Comparison of ENCODE assay signal across 10 cellular contexts in the genomic region with DNA sequence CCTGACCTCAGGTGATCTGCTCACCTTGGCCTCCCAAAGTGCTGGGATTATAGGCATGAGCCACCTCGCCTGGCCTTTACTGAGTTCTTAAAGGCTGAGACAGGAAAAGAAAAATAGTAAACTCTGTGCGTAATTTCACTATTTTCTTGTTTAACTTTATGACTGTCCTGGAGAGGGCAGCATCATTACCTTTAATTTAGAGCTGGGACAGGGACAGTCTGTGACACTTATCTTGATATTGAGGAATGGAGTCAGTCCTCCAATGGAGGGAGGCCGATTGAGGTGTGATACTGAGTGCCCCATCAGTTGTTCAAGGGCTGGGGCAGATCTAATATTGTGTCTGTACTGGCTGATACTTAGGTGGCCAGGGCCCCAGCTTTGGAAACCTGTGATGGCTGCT. TPM values are rescaled to one million over a fixed set of nuclear protein-coding genes. Genes with fewer than 3 reads are reported as not detected.
A peak's percentile ranks its signal among the peaks of the same experiment; 100 is the strongest.
DNase-seq lines count a peak whose midpoint lies in the region; ATAC-seq and TF ChIP-seq lines count a peak whose summit lies in the region.
"Had no signal": no experiment of that assay in that cellular context is flagged by ENCODE, and none has a peak within 500 bp of the region (broad histone marks: within the 10 kb centered on the region; RNA-seq: fewer than 3 reads in every experiment).

No MANE protein-coding gene starts in this region.

- no peaks in the 10 kb centered on the region for H3K9me3 ChIP-seq in PC-9 (ENCODE audit: insufficient read depth, low read depth)
- no peaks in the 10 kb centered on the region for H3K9me3 ChIP-seq in hepatocyte (ENCODE audit: low read depth)
- no peaks in the 10 kb centered on the region for H3K9me3 ChIP-seq in heart left ventricle
- no peaks in the 10 kb centered on the region for H3K9me3 ChIP-seq in thyroid gland
- H3K9me3 ChIP-seq: breast epithelium had no signal

- no peaks in the 10 kb centered on the region for H3K9me2 ChIP-seq in PC-9 (ENCODE audit: insufficient read depth)
- no peaks in the 10 kb centered on the region for H3K9me2 ChIP-seq in hepatocyte (replicated peaks; ENCODE audit: insufficient read depth)

- H3K27me3 ChIP-seq in PC-9 (ENCODE audit: insufficient read depth, low read depth) = no peaks in the 10 kb centered on the region
- no peaks in the 10 kb centered on the region for H3K27me3 ChIP-seq in hepatocyte
- H3K27me3 ChIP-seq in heart left ventricle = no peaks in the 10 kb centered on the region
- no peaks in the 10 kb centered on the region for H3K27me3 ChIP-seq in thyroid gland
- H3K27me3 ChIP-seq: breast epithelium had no signal

- H3K4me1 ChIP-seq in PC-9 (replicated peaks; ENCODE audit: insufficient read depth) (no peaks in the 10 kb centered on the region), hepatocyte (ENCODE audit: insufficient read depth) (no peaks in the 10 kb centered on the region), heart left ventricle (peaks cover 0 to 26% (median 0%) of the 10 kb centered on the region in 12 donors), thyroid gland (no peaks in the 10 kb centered on the region)
- H3K4me1 ChIP-seq: breast epithelium had no signal

- H3K4me2 ChIP-seq in PC-9 (no peak overlapping the region), hepatocyte (no peak overlapping the region)

- H2AFZ ChIP-seq in PC-9 = no peak overlapping the region
- no peak overlapping the region for H2AFZ ChIP-seq in hepatocyte

- intact Hi-C loops in PC-9 (cut with micrococcal nuclease; ENCODE audit: unreplicated experiment) (loop anchor here (1.0 to 10.0 kb wide), 2 partner anchors 63 to 80 kb away; no protein-coding TSS in a partner anchor), heart left ventricle (cut with DNase I) (no loop called here), thyroid gland (cut with DNase I) (no loop called here)

- POLR2A ChIA-PET in PC-9 (lab: Charles Lee; ENCODE audit: unreplicated experiment) = interaction anchor here (0.7 kb wide), 1 partner anchor 38 kb away, joined by 8 read pairs; no protein-coding TSS in a partner anchor

- CTCF ChIA-PET in PC-9 (lab: Charles Lee) = no interaction called here

- BruUV-seq in PC-9 (replicated peaks; lab: Mats Ljungman, UMichigan) = no TSS peak

- ATAC-seq in HG02852 (IDR thresholded peaks at IDR 0.05; ENCODE audit: unreplicated experiment) = no peak
- no peak for ATAC-seq in heart left ventricle

- no peaks in the 10 kb centered on the region for H3F3A ChIP-seq in PC-9 (ENCODE audit: insufficient read depth, low read depth)

- no peak overlapping the region for H3K4me3 ChIP-seq in PC-9
- H3K4me3 ChIP-seq in hepatocyte = no peak overlapping the region
- no peak overlapping the region for H3K4me3 ChIP-seq in heart left ventricle
- H3K4me3 ChIP-seq in thyroid gland (replicated peaks in 1 of 3) = no peak overlapping the region
- H3K4me3 ChIP-seq: breast epithelium had no signal

- TF ChIP-seq POLR2A in heart left ventricle (IDR thresholded peaks at IDR 0.05) (no peak), thyroid gland (IDR thresholded peaks at IDR 0.05) (no peak)

- no peaks in the 10 kb centered on the region for H3K36me3 ChIP-seq in PC-9 (ENCODE audit: low read depth)
- no peaks in the 10 kb centered on the region for H3K36me3 ChIP-seq in hepatocyte (replicated peaks; ENCODE audit: insufficient read depth, low read depth)
- no peaks in the 10 kb centered on the region for H3K36me3 ChIP-seq in heart left ventricle
- H3K36me3 ChIP-seq in thyroid gland = no peaks in the 10 kb centered on the region
- H3K36me3 ChIP-seq: breast epithelium had no signal

- DNase-seq in GF-D8 (lab: John Stamatoyannopoulos, UW) (peak; percentile 61), PC-9 (no peak), hepatocyte (ENCODE audit: low spot score) (no peak), heart left ventricle (no peak), thyroid gland (no peak), HK-2 (ENCODE audit: unreplicated experiment) (no peak)
- DNase-seq: Calu3 had no signal

- no peaks in the 10 kb centered on the region for H3K79me2 ChIP-seq in PC-9 (ENCODE audit: low read depth)
- H3K79me2 ChIP-seq in hepatocyte = no peaks in the 10 kb centered on the region

- H3K27ac ChIP-seq in 22Rv1 = no peak overlapping the region
- no peak overlapping the region for H3K27ac ChIP-seq in PC-9
- H3K27ac ChIP-seq in hepatocyte = no peak overlapping the region
- no peak overlapping the region for H3K27ac ChIP-seq in heart left ventricle
- no peak overlapping the region for H3K27ac ChIP-seq in thyroid gland
- H3K27ac ChIP-seq: breast epithelium had no signal

- H4K20me1 ChIP-seq in PC-9 (ENCODE audit: insufficient read depth) = no peaks in the 10 kb centered on the region
- H4K20me1 ChIP-seq in hepatocyte (ENCODE audit: insufficient read depth, poor library complexity, severe bottlenecking) = no peaks in the 10 kb centered on the region

- TF ChIP-seq CTCF in 22Rv1 (IDR thresholded peaks at IDR 0.05) (0 out of 2 replicates have a peak, but pooled peaks have one; percentile 10), PC-9 (conservative IDR thresholded peaks at IDR 0.05) (0 out of 2 replicates have a peak, but pooled peaks have one; percentile 47), hepatocyte (IDR thresholded peaks at IDR 0.05; ENCODE audit: poor library complexity) (peak; percentile 29), heart left ventricle (IDR thresholded peaks at IDR 0.05) (no peak), thyroid gland (IDR thresholded peaks at IDR 0.05) (no peak)

- WGBS in hepatocyte (ENCODE audit: low lambda C conversion rate, missing lambda C conversion rate) = 74% methylated on average over 3 of the region's 3 CpGs
- WGBS in heart left ventricle, 4 donors = 54 to 65% (median 62%) methylated on average over 3 of the region's 3 CpGs
- WGBS in thyroid gland, 2 donors = 72 to 77% methylated on average over 3 of the region's 3 CpGs

RNA-seq across cellular contexts. Expression of gene SPN, which starts 21.5 kb away (rescaled TPM):
- total RNA-seq in PC-9 (2021) (0.15 and 0.17 TPM in 2 replicates), hepatocyte (0.03 and 0.08 TPM in 2 replicates), heart left ventricle (10 to 100 TPM in 1 of 9 donors, 1 to 10 TPM in 6, under 1 TPM in 2; 0.44 to 17.0 (median 1.3) TPM), thyroid gland (1 to 10 TPM in 1 of 4 donors, under 1 TPM in 3; 0.67 to 3.4 (median 0.86) TPM)
- polyA plus RNA-seq in hepatocyte (0.05 and 0.57 TPM in 2 replicates), heart left ventricle (1 to 10 TPM in 1 of 2 donors, under 1 TPM in 1; 0.67 to 1.3 TPM)
- total RNA-seq: Calu3 had no signal

RNA-seq across cellular contexts. Expression of gene QPRT, which starts 37.4 kb away (rescaled TPM):
- 247 and 310 TPM in 2 replicates for total RNA-seq in PC-9 (2021)
- 217 and 222 TPM in 2 replicates for total RNA-seq in hepatocyte
- 340 and 371 TPM in 2 replicates for polyA plus RNA-seq in hepatocyte
- 10 to 100 TPM; 14.0 to 36.5 (median 23.6) TPM for total RNA-seq in heart left ventricle
- polyA plus RNA-seq in heart left ventricle = 10 to 100 TPM in 1 of 2 donors, 1 to 10 TPM in 1; 3.6 to 19.6 TPM
- total RNA-seq in thyroid gland = 1 to 10 TPM; 1.7 to 5.6 (median 3.0) TPM

Comparison
In these comparisons a context has a peak if more than half of its experiments do, and no peak if none do; other contexts are left out.
1. CTCF ChIP-seq: peak in 22Rv1 (single experiment), PC-9 (single experiment) and hepatocyte (single experiment); none in heart left ventricle (0 of 12) and thyroid gland (0 of 6).